ENCODE assay signal across 20 cellular contexts in the genomic region with DNA sequence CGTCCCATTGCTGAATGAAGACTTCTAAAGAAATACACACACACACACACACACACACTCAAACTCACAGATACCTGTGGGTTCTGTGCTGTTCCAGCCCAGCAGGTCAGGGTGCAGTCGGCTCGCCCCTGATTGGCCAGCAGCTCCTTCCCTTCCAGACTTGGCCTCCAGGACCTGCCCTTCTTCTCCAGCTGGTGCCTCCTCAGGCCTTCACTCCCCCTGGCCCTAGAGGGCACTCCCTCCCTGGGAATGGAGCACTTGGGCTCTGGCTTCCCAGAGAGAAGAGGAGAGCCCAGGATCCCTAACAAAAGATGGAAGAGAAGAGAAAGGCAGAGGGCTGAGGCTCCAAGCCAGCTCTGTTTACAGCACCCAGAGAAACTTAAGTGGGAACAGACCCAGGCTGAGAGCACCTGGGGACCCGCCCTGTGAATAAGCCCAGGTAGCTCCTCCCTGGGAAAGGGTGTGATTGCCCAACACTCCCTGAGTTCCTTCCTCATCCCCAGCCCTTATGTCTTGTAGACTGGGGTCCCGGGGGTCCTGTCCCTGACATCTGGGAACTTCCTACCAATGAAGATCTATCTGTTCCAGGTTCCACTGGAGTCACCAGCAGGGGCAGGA. TPM values are rescaled to one million over a fixed set of nuclear protein-coding genes. Genes with fewer than 3 reads are reported as not detected.
A peak's percentile ranks its signal among the peaks of the same experiment; 100 is the strongest.
DNase-seq lines count a peak whose midpoint lies in the region; ATAC-seq and TF ChIP-seq lines count a peak whose summit lies in the region.
"Had no signal": no experiment of that assay in that cellular context is flagged by ENCODE, and none has a peak within 500 bp of the region (broad histone marks: within the 10 kb centered on the region; RNA-seq: fewer than 3 reads in every experiment).

A gene with protein sequence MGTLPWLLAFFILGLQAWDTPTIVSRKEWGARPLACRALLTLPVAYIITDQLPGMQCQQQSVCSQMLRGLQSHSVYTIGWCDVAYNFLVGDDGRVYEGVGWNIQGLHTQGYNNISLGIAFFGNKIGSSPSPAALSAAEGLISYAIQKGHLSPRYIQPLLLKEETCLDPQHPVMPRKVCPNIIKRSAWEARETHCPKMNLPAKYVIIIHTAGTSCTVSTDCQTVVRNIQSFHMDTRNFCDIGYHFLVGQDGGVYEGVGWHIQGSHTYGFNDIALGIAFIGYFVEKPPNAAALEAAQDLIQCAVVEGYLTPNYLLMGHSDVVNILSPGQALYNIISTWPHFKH (minus strand): TSS at position 384 of the 618 bp plus-strand sequence. CDS start 2,287 bp downstream, outside the sequence.

- H3K9ac ChIP-seq in HCT116 (ENCODE audit: low read length): no peak within 1 kb of the TSS

- ATAC-seq in HCT116 (peak; percentile 87), RWPE2 (ENCODE audit: low read depth) (0 out of 3 replicates have a peak, but pooled peaks have one; percentile 21), gastrocnemius medialis (no peak)
- ATAC-seq: naive thymus-derived CD4-positive, alpha-beta T cell had no signal

- H3K9me3 Mint-ChIP-seq in Caco-2 (ENCODE audit: unreplicated experiment): peaks cover 9% of the 10 kb centered on the region
- H3K9me3 Mint-ChIP-seq: memory B cell had no signal

- no peaks in the 10 kb centered on the region for H3K4me1 Mint-ChIP-seq in Caco-2 (ENCODE audit: low read depth, unreplicated experiment)
- H3K4me1 Mint-ChIP-seq: activated naive CD8-positive, alpha-beta T cell treated with anti-CD3 and anti-CD28 coated beads, Interleukin-2, amount 10 ng/mL, durations not matched to agents 7 days and 5 days; memory B cell had no signal

- no peaks in the 10 kb centered on the region for H3K79me2 ChIP-seq in HCT116 (ENCODE audit: insufficient read depth, low read length)

- H4K20me1 ChIP-seq in HCT116 (ENCODE audit: insufficient read depth): no peaks in the 10 kb centered on the region

- CTCF ChIA-PET in Caco-2 (lab: Charles Lee): interaction anchor here (0.6 to 1.9 kb wide), 5 partner anchors 8 to 234 kb away, joined by 3 to 5 read pairs (median 4); a partner anchor contains a TSS
- CTCF ChIA-PET in HCT116 (lab: Charles Lee): interaction anchor here (1.0 to 1.5 kb wide), 5 partner anchors 24 to 183 kb away, joined by 3 to 7 read pairs (median 4); no protein-coding TSS in a partner anchor

- no peaks in the 10 kb centered on the region for H3K36me3 Mint-ChIP-seq in Caco-2 (ENCODE audit: insufficient read depth, unreplicated experiment)
- H3K36me3 Mint-ChIP-seq: activated naive CD8-positive, alpha-beta T cell treated with anti-CD3 and anti-CD28 coated beads, Interleukin-2, amount 10 ng/mL, durations not matched to agents 7 days and 5 days; memory B cell; naive thymus-derived CD4-positive, alpha-beta T cell had no signal

- RAD21 ChIA-PET in HCT116 (lab: Charles Lee; ENCODE audit: low non-redundant PET in 1 of 2, low total read pairs in 2 of 2, uncharacterized antibody in 2 of 2, unreplicated experiment in 2 of 2): no interaction called here

- H3K4me2 ChIP-seq in HCT116 (ENCODE audit: low read length): no peak within 1 kb of the TSS
- H3K4me2 ChIP-seq: PC-9 had no signal

- TF ChIP-seq CTCF in Caco-2 (IDR thresholded peaks at IDR 0.05; ENCODE audit: insufficient read depth in 1 of 2, low read depth in 1 of 2, low read length in 1 of 2, severe bottlenecking in 1 of 2, unreplicated experiment in 1 of 2): peak in 1 of 2 experiments; percentile 27
- TF ChIP-seq CTCF in HCT116 (IDR thresholded peaks at IDR 0.05 in 2 of 3, conservative IDR thresholded peaks at IDR 0.05 in 1 of 3; ENCODE audit: borderline replicate concordance in 1 of 3, insufficient read depth in 1 of 3, low read depth in 2 of 3, low read length in 2 of 3): peak; percentile 15 to 25 (median 18); a peak in 2 of 6 replicates
- no peak for TF ChIP-seq CTCF in RWPE2 (IDR thresholded peaks at IDR 0.05; ENCODE audit: poor library complexity, severe bottlenecking)
- TF ChIP-seq CTCF in esophagus squamous epithelium (IDR thresholded peaks at IDR 0.05): no peak
- TF ChIP-seq CTCF in gastrocnemius medialis (IDR thresholded peaks at IDR 0.05 in 4 of 5, conservative IDR thresholded peaks at IDR 0.05 in 1 of 5): no peak

- H3K36me3 ChIP-seq in Caco-2 (ENCODE audit: control insufficient read depth, insufficient read depth, low read length) (no peaks in the 10 kb centered on the region), HCT116 (ENCODE audit: control insufficient read depth in 1 of 2, insufficient read depth in 2 of 2, low read length in 2 of 2) (no peaks in the 10 kb centered on the region), RWPE2 (ENCODE audit: low read depth) (no peaks in the 10 kb centered on the region), esophagus squamous epithelium (peaks cover 0 to 20% (median 0%) of the 10 kb centered on the region in 3 donors), gastrocnemius medialis (no peaks in the 10 kb centered on the region)
- H3K36me3 ChIP-seq: brain microvascular endothelial cell, ovary had no signal

- TF ChIP-seq POLR2A in HCT116 (IDR thresholded peaks at IDR 0.05; ENCODE audit: borderline replicate concordance, extremely low read depth, insufficient read depth, insufficient read length) (no peak), esophagus squamous epithelium (IDR thresholded peaks at IDR 0.05) (no peak), gastrocnemius medialis (IDR thresholded peaks at IDR 0.05) (no peak)

- no peak within 1 kb of the TSS for H3K27ac ChIP-seq in HCT116 (ENCODE audit: low read depth, low read length)
- no peak within 1 kb of the TSS for H3K27ac ChIP-seq in RWPE2 (ENCODE audit: poor library complexity, severe bottlenecking)
- H3K27ac ChIP-seq in esophagus squamous epithelium: peak within 1 kb of the TSS; percentile 44 to 81 (median 79)
- H3K27ac ChIP-seq in gastrocnemius medialis: no peak within 1 kb of the TSS
- no peak within 1 kb of the TSS for H3K27ac ChIP-seq in substantia nigra (ENCODE audit: low read depth, low read length, poor library complexity, severe bottlenecking)
- H3K27ac ChIP-seq: brain microvascular endothelial cell, ovary, PC-9 had no signal

- H3K4me1 ChIP-seq in Caco-2 (no peaks in the 10 kb centered on the region), HCT116 (ENCODE audit: control insufficient read depth in 1 of 2, insufficient read depth in 2 of 2, low read length in 2 of 2) (no peaks in the 10 kb centered on the region), RWPE2 (ENCODE audit: insufficient read depth, poor library complexity, severe bottlenecking) (no peaks in the 10 kb centered on the region), esophagus squamous epithelium (peaks cover 0 to 20% (median 0%) of the 10 kb centered on the region in 3 donors), gastrocnemius medialis (no peaks in the 10 kb centered on the region)

- peaks cover 1% of the 10 kb centered on the region; the same call in 1 of the 2 replicates for H3K27me3 ChIP-seq in Caco-2 (replicated peaks; ENCODE audit: control insufficient read depth, insufficient read depth, low read length)
- H3K27me3 ChIP-seq in HCT116 (ENCODE audit: insufficient read depth, low read length): no peaks in the 10 kb centered on the region; the same call in 1 of the 2 replicates
- H3K27me3 ChIP-seq in RWPE2 (ENCODE audit: insufficient read depth, poor library complexity, severe bottlenecking): no peaks in the 10 kb centered on the region
- no peaks in the 10 kb centered on the region for H3K27me3 ChIP-seq in esophagus squamous epithelium
- no peaks in the 10 kb centered on the region for H3K27me3 ChIP-seq in gastrocnemius medialis
- H3K27me3 ChIP-seq: brain microvascular endothelial cell, ovary had no signal

- WGBS in esophagus squamous epithelium, 2 donors: 66 to 75% methylated on average over 3 to 5 of the region's 5 CpGs

- no peak within 1 kb of the TSS for H3K4me3 Mint-ChIP-seq in Caco-2 (ENCODE audit: unreplicated experiment)
- H3K4me3 Mint-ChIP-seq: activated naive CD8-positive, alpha-beta T cell treated with anti-CD3 and anti-CD28 coated beads, Interleukin-2, amount 10 ng/mL, durations not matched to agents 7 days and 5 days; memory B cell; naive thymus-derived CD4-positive, alpha-beta T cell had no signal

- H3K9me3 ChIP-seq in Caco-2 (no peaks in the 10 kb centered on the region), HCT116 (ENCODE audit: control insufficient read depth in 1 of 2, insufficient read depth in 1 of 2, low read depth in 1 of 2, low read length in 2 of 2) (no peaks in the 10 kb centered on the region), RWPE2 (ENCODE audit: severe bottlenecking) (no peaks in the 10 kb centered on the region), esophagus squamous epithelium (no peaks in the 10 kb centered on the region), gastrocnemius medialis (no peaks in the 10 kb centered on the region)
- H3K9me3 ChIP-seq: ovary had no signal

- POLR2A ChIA-PET in Caco-2 (lab: Charles Lee): no interaction called here
- POLR2A ChIA-PET in HCT116 (lab: Charles Lee): interaction anchor here (0.8 kb wide), 1 partner anchor 17 kb away, joined by 3 read pairs; no protein-coding TSS in a partner anchor

- H3K9me2 ChIP-seq in HCT116 (ENCODE audit: insufficient read depth): no peaks in the 10 kb centered on the region

- peak; percentile 41 for TF ChIP-seq RAD21 in HCT116 (IDR thresholded peaks at IDR 0.05; ENCODE audit: low read depth)

- H3K27me3 Mint-ChIP-seq in Caco-2 (ENCODE audit: insufficient read depth, unreplicated experiment): peaks cover 11% of the 10 kb centered on the region

- intact Hi-C loops in Caco-2 (cut with micrococcal nuclease; ENCODE audit: unreplicated experiment): no loop called here
- intact Hi-C loops in HCT116 (cut with micrococcal nuclease): no loop called here
- intact Hi-C loops in esophagus squamous epithelium (cut with DNase I): no loop called here
- intact Hi-C loops in gastrocnemius medialis (cut with DNase I; ENCODE audit: low total_unique reads): no loop called here

- H2AFZ ChIP-seq in HCT116 (ENCODE audit: low read depth, low read length, poor library complexity, severe bottlenecking): no peak within 1 kb of the TSS
- H2AFZ ChIP-seq: PC-9 had no signal

- no peak within 1 kb of the TSS for H3K27ac Mint-ChIP-seq in Caco-2 (ENCODE audit: unreplicated experiment)
- H3K27ac Mint-ChIP-seq: activated naive CD8-positive, alpha-beta T cell treated with anti-CD3 and anti-CD28 coated beads, Interleukin-2, amount 10 ng/mL, durations not matched to agents 7 days and 5 days; memory B cell had no signal

- H3K4me3 ChIP-seq in Caco-2 (ENCODE audit: low read depth, low read length): no peak within 1 kb of the TSS
- no peak within 1 kb of the TSS for H3K4me3 ChIP-seq in HCT116 (replicated peaks in 1 of 2; ENCODE audit: low read depth in 1 of 2, low read length in 2 of 2)
- H3K4me3 ChIP-seq in RWPE2 (ENCODE audit: severe bottlenecking): no peak within 1 kb of the TSS
- H3K4me3 ChIP-seq in esophagus squamous epithelium: peak within 1 kb of the TSS; percentile 10 to 37 (median 31)
- no peak within 1 kb of the TSS for H3K4me3 ChIP-seq in gastrocnemius medialis
- H3K4me3 ChIP-seq: ovary, PC-9 had no signal

- peak; percentile 53 to 63 for DNase-seq in Caco-2
- DNase-seq in HCT116 (ENCODE audit: low read depth, low spot score): peak; percentile 12
- DNase-seq in RWPE2 (ENCODE audit: low spot score): no peak
- no peak for DNase-seq in esophagus squamous epithelium (lab: John Stamatoyannopoulos, UW)
- DNase-seq in activated CD4-positive, alpha-beta T cell treated with anti-CD3 and anti-CD28 coated beads, Interleukin-2, amount 50 U/mL, for 1 hour: no peak
- DNase-seq in gastrocnemius medialis: no peak
- no peak for DNase-seq in substantia nigra (lab: John Stamatoyannopoulos, UW)
- DNase-seq in HPDE6-E6E7 (ENCODE audit: extremely low spot score): no peak
- DNase-seq: activated CD4-positive, CD25-positive, alpha-beta regulatory T cell treated with anti-CD3 and anti-CD28 coated beads, Interleukin-2, amount 50 U/mL, for 72 hours; activated naive CD8-positive, alpha-beta T cell treated with anti-CD3 and anti-CD28 coated beads, Interleukin-2, amount 10 ng/mL, durations not matched to agents 7 days and 5 days; brain microvascular endothelial cell; glutamatergic neuron; naive thymus-derived CD4-positive, alpha-beta T cell; NCI-H1105 treated with DMSO at 0.1 percent for 48 hours; ovary; PC-9; stimulated activated CD4-positive, alpha-beta T cell treated with anti-CD3 and anti-CD28 coated beads, Interleukin-2, amount 100 ng/mL, for 24 hours had no signal

- in situ Hi-C loops in gastrocnemius medialis (cut with MboI; ENCODE audit: low sequenced_read_pairs in 4 of 4): no loop called here

- BruUV-seq in Caco-2 (replicated peaks; lab: Mats Ljungman, UMichigan) (no TSS peak), HCT116 (replicated peaks; lab: Mats Ljungman, UMichigan) (no TSS peak)

RNA-seq across cellular contexts. Expression of the gene that starts here (rescaled TPM):
- total RNA-seq in Caco-2 (2022) (not detected in 2 replicates), HCT116 (2021; ENCODE audit: unreplicated experiment) (not detected), esophagus squamous epithelium (10 to 100 TPM; 14.3 to 44.0 (median 23.8) TPM), gastrocnemius medialis (not detected)
- polyA plus RNA-seq in HCT116 (2012): not detected in 2 replicates
- total RNA-seq: activated naive CD8-positive, alpha-beta T cell treated with anti-CD3 and anti-CD28 coated beads, Interleukin-2, amount 10 ng/mL, durations not matched to agents 7 days and 5 days; naive thymus-derived CD4-positive, alpha-beta T cell; NCI-H460; ovary; PC-9; urinary bladder had no signal
- polyA plus RNA-seq: naive thymus-derived CD4-positive, alpha-beta T cell; ovary; urinary bladder had no signal

Comparison
In these comparisons a context has a peak if more than half of its experiments do, and no peak if none do; other contexts are left out.
1. RNA of the gene that starts here (total RNA-seq): 14.3 to 44.0 TPM in esophagus squamous epithelium; not detected in HCT116 (single experiment), not detected in Caco-2 and not detected in gastrocnemius medialis; every median in the first group is over 10 times any median in the second.
2. Peak in DNase-seq in Caco-2; RNA of the gene not detected or under 1 TPM.
3. Peak in DNase-seq and ATAC-seq in HCT116; RNA of the gene not detected or under 1 TPM.
4. H3K4me3 ChIP-seq: peak in esophagus squamous epithelium (4 of 4); none in Caco-2 (single experiment), HCT116 (0 of 2), RWPE2 (single experiment) and gastrocnemius medialis (0 of 4).
5. CTCF ChIP-seq: peak in HCT116 (3 of 3); none in RWPE2 (single experiment), esophagus squamous epithelium (0 of 6) and gastrocnemius medialis (0 of 5).
6. H3K27ac ChIP-seq: peak in esophagus squamous epithelium (4 of 4); none in HCT116 (single experiment), RWPE2 (single experiment), gastrocnemius medialis (0 of 4) and substantia nigra (single experiment).